17 cellular contexts compared by ENCODE assay signal in genomic region chrX:46665232-46666162, GRCh38.
A peak's percentile ranks its signal among the peaks of the same experiment; 100 is the strongest.
DNase-seq lines count a peak whose midpoint lies in the region; ATAC-seq and TF ChIP-seq lines count a peak whose summit lies in the region.
"Had no signal": no experiment of that assay in that cellular context is flagged by ENCODE, and none has a peak within 500 bp of the region (broad histone marks: within the 10 kb centered on the region; RNA-seq: fewer than 3 reads in every experiment).

No MANE protein-coding gene starts in this region.

- no TSS peak for BruUV-seq in MCF 10A (replicated peaks; lab: Mats Ljungman, UMichigan)

- no peak for TF ChIP-seq CTCF in MCF 10A (IDR thresholded peaks at IDR 0.05; ENCODE audit: unreplicated experiment)
- TF ChIP-seq CTCF in breast epithelium (IDR thresholded peaks at IDR 0.05), result no peak
- no peak for TF ChIP-seq CTCF in testis (IDR thresholded peaks at IDR 0.05)

- H3K4me1 Mint-ChIP-seq in MCF 10A (ENCODE audit: insufficient read depth, unreplicated experiment), result no peaks in the 10 kb centered on the region
- H3K4me1 Mint-ChIP-seq in activated naive CD8-positive, alpha-beta T cell (ENCODE audit: low read depth), result peaks cover 13% of the 10 kb centered on the region
- peaks cover 12% of the 10 kb centered on the region for H3K4me1 Mint-ChIP-seq in stimulated activated naive CD8-positive, alpha-beta T cell treated with anti-CD3 and anti-CD28 coated beads, Interleukin-15, amount 100 ng/mL, for 72 hours

- H3K27me3 ChIP-seq in breast epithelium (peaks cover 0 to 11% of the 10 kb centered on the region in 2 donors), testis (no peaks in the 10 kb centered on the region)
- H3K27me3 ChIP-seq: BE2C had no signal

- ATAC-seq in stimulated activated naive CD8-positive, alpha-beta T cell treated with anti-CD3 and anti-CD28 coated beads, Interleukin-15, amount 100 ng/mL, for 72 hours, result peak; percentile 74
- ATAC-seq in GM21367 (IDR thresholded peaks at IDR 0.05; ENCODE audit: unreplicated experiment), result no peak
- ATAC-seq: pancreas, SK-N-SH treated with all-trans-retinoic acid at 6 μM for 48 hours had no signal

- intact Hi-C loops in MCF 10A (cut with micrococcal nuclease) (no loop called here), breast epithelium (cut with DNase I; ENCODE audit: low total_unique reads) (no loop called here), testis (cut with DNase I; ENCODE audit: low total_unique reads) (no loop called here)

- POLR2A ChIA-PET in MCF 10A (lab: Yijun Ruan, JAX), result interaction anchor here (0.7 to 1.2 kb wide), 2 partner anchors 10 to 248 kb away, joined by 3 to 4 read pairs; no protein-coding TSS in a partner anchor

- H3K27ac ChIP-seq in breast epithelium (no peak overlapping the region), testis (no peak overlapping the region)
- H3K27ac ChIP-seq: pancreas, VCaP had no signal

- H3K36me3 Mint-ChIP-seq in MCF 10A (ENCODE audit: insufficient read depth, unreplicated experiment), result peaks cover 15% of the 10 kb centered on the region
- peaks cover 8% of the 10 kb centered on the region for H3K36me3 Mint-ChIP-seq in activated naive CD8-positive, alpha-beta T cell

- 93 to 95% methylated on average over 3 of the region's 3 CpGs for WGBS in testis, 2 donors

- no peak for TF ChIP-seq POLR2A in breast epithelium (IDR thresholded peaks at IDR 0.05)
- TF ChIP-seq POLR2A in testis (IDR thresholded peaks at IDR 0.05), result no peak

- H3K9me3 ChIP-seq in breast epithelium (no peaks in the 10 kb centered on the region), testis (no peaks in the 10 kb centered on the region)
- H3K9me3 ChIP-seq: BE2C, pancreas had no signal

- H3K4me3 Mint-ChIP-seq in MCF 10A (ENCODE audit: unreplicated experiment), result no peak overlapping the region
- no peak overlapping the region for H3K4me3 Mint-ChIP-seq in activated naive CD8-positive, alpha-beta T cell
- no peak overlapping the region for H3K4me3 Mint-ChIP-seq in stimulated activated naive CD8-positive, alpha-beta T cell treated with anti-CD3 and anti-CD28 coated beads, Interleukin-15, amount 100 ng/mL, for 72 hours

- DNase-seq in MCF 10A (ENCODE audit: unreplicated experiment), result peak; percentile 13
- no peak for DNase-seq in breast epithelium (ENCODE audit: low spot score in 2 of 2)
- peak; percentile 5 for DNase-seq in NCI-H128 (lab: John Stamatoyannopoulos, UW; ENCODE audit: unreplicated experiment)
- no peak for DNase-seq in stimulated activated naive CD8-positive, alpha-beta T cell treated with anti-CD3 and anti-CD28 coated beads, Interleukin-15, amount 100 ng/mL, for 72 hours
- DNase-seq in NCI-H1417 treated with DMSO at 0.1 percent for 48 hours (lab: John Stamatoyannopoulos, UW), result no peak
- DNase-seq in testis, result no peak
- DNase-seq: BE2C; islet precursor cell; KBM-7; NCI-H1930; NK-92 treated with Interleukin-12 subunit alpha and Interleukin-12 subunit beta, amount 100 ng/mL, for 24 hours; pancreas had no signal

- H3K4me1 ChIP-seq in breast epithelium (no peaks in the 10 kb centered on the region), testis (no peaks in the 10 kb centered on the region)
- H3K4me1 ChIP-seq: BE2C, pancreas had no signal

- H3K36me3 ChIP-seq in breast epithelium, result no peaks in the 10 kb centered on the region
- no peaks in the 10 kb centered on the region for H3K36me3 ChIP-seq in testis (ENCODE audit: low read depth, missing control alignments)
- H3K36me3 ChIP-seq: BE2C, pancreas had no signal

- CTCF ChIA-PET in MCF 10A (lab: Yijun Ruan, JAX), result interaction anchor here (0.6 to 0.7 kb wide), 3 partner anchors 15 to 121 kb away, joined by 3 read pairs; no protein-coding TSS in a partner anchor

- H3K27ac Mint-ChIP-seq in MCF 10A (ENCODE audit: low read depth, unreplicated experiment), result peak overlapping the region; percentile 12
- peak overlapping the region; percentile 58 for H3K27ac Mint-ChIP-seq in activated naive CD8-positive, alpha-beta T cell
- no peak overlapping the region for H3K27ac Mint-ChIP-seq in stimulated activated naive CD8-positive, alpha-beta T cell treated with anti-CD3 and anti-CD28 coated beads, Interleukin-15, amount 100 ng/mL, for 72 hours

- H3K4me3 ChIP-seq in breast epithelium (no peak overlapping the region), testis (no peak overlapping the region)
- H3K4me3 ChIP-seq: pancreas, smooth muscle cell had no signal

- H3K9me3 Mint-ChIP-seq in MCF 10A (ENCODE audit: unreplicated experiment), result no peaks in the 10 kb centered on the region
- H3K9me3 Mint-ChIP-seq in activated naive CD8-positive, alpha-beta T cell (ENCODE audit: low read depth), result no peaks in the 10 kb centered on the region
- H3K9me3 Mint-ChIP-seq in stimulated activated naive CD8-positive, alpha-beta T cell treated with anti-CD3 and anti-CD28 coated beads, Interleukin-15, amount 100 ng/mL, for 72 hours, result no peaks in the 10 kb centered on the region

- H3K27me3 Mint-ChIP-seq in MCF 10A (ENCODE audit: insufficient read depth, unreplicated experiment), result peaks cover 13% of the 10 kb centered on the region
- no peaks in the 10 kb centered on the region for H3K27me3 Mint-ChIP-seq in activated naive CD8-positive, alpha-beta T cell
- no peaks in the 10 kb centered on the region for H3K27me3 Mint-ChIP-seq in stimulated activated naive CD8-positive, alpha-beta T cell treated with anti-CD3 and anti-CD28 coated beads, Interleukin-15, amount 100 ng/mL, for 72 hours

Comparison
In these comparisons a context has a peak if more than half of its experiments do, and no peak if none do; other contexts are left out.
1. DNase-seq: peak in MCF 10A (single experiment) and NCI-H128 (single experiment); none in breast epithelium (0 of 2), stimulated activated naive CD8-positive, alpha-beta T cell treated with anti-CD3 and anti-CD28 coated beads, Interleukin-15, amount 100 ng/mL, for 72 hours (0 of 2), NCI-H1417 treated with DMSO at 0.1 percent for 48 hours (single experiment) and testis (single experiment).
2. H3K27ac Mint-ChIP-seq: peak in MCF 10A (single experiment) and activated naive CD8-positive, alpha-beta T cell (single experiment); none in stimulated activated naive CD8-positive, alpha-beta T cell treated with anti-CD3 and anti-CD28 coated beads, Interleukin-15, amount 100 ng/mL, for 72 hours (0 of 2).